ENCODE assay signal across 15 cellular contexts in genomic region chr12:21691515-21691914, GRCh38. TPM values are rescaled to one million over a fixed set of nuclear protein-coding genes. Genes with fewer than 3 reads are reported as not detected.
DNase-seq lines count a peak whose midpoint lies in the region; ATAC-seq and TF ChIP-seq lines count a peak whose summit lies in the region.
"Had no signal": no experiment of that assay in that cellular context is flagged by ENCODE, and none has a peak within 500 bp of the region (broad histone marks: within the 10 kb centered on the region; RNA-seq: fewer than 3 reads in every experiment).

No MANE protein-coding gene starts in this region.

- WGBS in heart left ventricle, 4 donors = 81 to 90% (median 83%) methylated on average over 1 of the region's 1 CpG

- no peak for TF ChIP-seq POLR2A in heart left ventricle (IDR thresholded peaks at IDR 0.05)
- no peak for TF ChIP-seq POLR2A in Peyer's patch (IDR thresholded peaks at IDR 0.05)

- no peak for DNase-seq in activated CD4-positive, CD25-positive, alpha-beta regulatory T cell treated with anti-CD3 and anti-CD28 coated beads, Interleukin-2, amount 50 U/mL, for 72 hours
- no peak for DNase-seq in activated naive CD8-positive, alpha-beta T cell treated with anti-CD3 and anti-CD28 coated beads for 36 hours
- DNase-seq in central memory CD8-positive, alpha-beta T cell (ENCODE audit: low spot score in 2 of 2) = no peak
- DNase-seq in stimulated activated CD4-positive, alpha-beta T cell treated with anti-CD3 and anti-CD28 coated beads, Interleukin-1b, Interleukin-23, amount 100 ng/mL, for 48 hours = no peak
- DNase-seq in heart left ventricle (no peak), Peyer's patch (no peak)
- DNase-seq: COR-L47, DND-41, GDM1, GOT3, H9 had no signal

- H3K9me3 Mint-ChIP-seq in activated naive CD8-positive, alpha-beta T cell (ENCODE audit: low read depth) = peaks cover 11% of the 10 kb centered on the region
- peaks cover 13% of the 10 kb centered on the region for H3K9me3 Mint-ChIP-seq in activated naive CD8-positive, alpha-beta T cell treated with anti-CD3 and anti-CD28 coated beads for 36 hours
- H3K9me3 Mint-ChIP-seq in central memory CD8-positive, alpha-beta T cell = peaks cover 8% of the 10 kb centered on the region

- peak; percentile 32 to 55 for ATAC-seq in activated CD4-positive, CD25-positive, alpha-beta regulatory T cell treated with anti-CD3 and anti-CD28 coated beads, Interleukin-2, amount 50 U/mL, for 24 hours
- no peak for ATAC-seq in central memory CD8-positive, alpha-beta T cell (replicated peaks; ENCODE audit: extremely low read depth, poor library complexity, severe bottlenecking)
- ATAC-seq in heart left ventricle = no peak

- TF ChIP-seq CTCF in heart left ventricle (IDR thresholded peaks at IDR 0.05) (no peak), Peyer's patch (IDR thresholded peaks at IDR 0.05) (no peak)

- H3K27ac Mint-ChIP-seq in activated naive CD8-positive, alpha-beta T cell = peak overlapping the region; percentile 36
- H3K27ac Mint-ChIP-seq in activated naive CD8-positive, alpha-beta T cell treated with anti-CD3 and anti-CD28 coated beads for 36 hours = no peak overlapping the region
- peak overlapping the region; percentile 42 for H3K27ac Mint-ChIP-seq in central memory CD8-positive, alpha-beta T cell (ENCODE audit: low read depth)
- H3K27ac Mint-ChIP-seq: H9 had no signal

- intact Hi-C loops in heart left ventricle (cut with DNase I) = loop anchor here in 1 of 10 donors (10.0 kb wide), 1 partner anchor 763 kb away; no protein-coding TSS in a partner anchor

- H3K4me3 ChIP-seq in heart left ventricle = no peak overlapping the region
- no peak overlapping the region for H3K4me3 ChIP-seq in Peyer's patch

- H3K4me3 Mint-ChIP-seq in activated naive CD8-positive, alpha-beta T cell = no peak overlapping the region
- no peak overlapping the region for H3K4me3 Mint-ChIP-seq in activated naive CD8-positive, alpha-beta T cell treated with anti-CD3 and anti-CD28 coated beads for 36 hours
- no peak overlapping the region for H3K4me3 Mint-ChIP-seq in central memory CD8-positive, alpha-beta T cell
- H3K4me3 Mint-ChIP-seq: CD14-positive monocyte, H9 had no signal

- H3K4me1 Mint-ChIP-seq in activated naive CD8-positive, alpha-beta T cell (ENCODE audit: low read depth) = peaks cover 27% of the 10 kb centered on the region
- peaks cover 10% of the 10 kb centered on the region for H3K4me1 Mint-ChIP-seq in activated naive CD8-positive, alpha-beta T cell treated with anti-CD3 and anti-CD28 coated beads for 36 hours
- peaks cover 24% of the 10 kb centered on the region for H3K4me1 Mint-ChIP-seq in central memory CD8-positive, alpha-beta T cell

- no peak overlapping the region for H3K27ac ChIP-seq in heart left ventricle
- no peak overlapping the region for H3K27ac ChIP-seq in Peyer's patch
- H3K27ac ChIP-seq: 22Rv1 had no signal

- H3K9me3 ChIP-seq in heart left ventricle (peaks cover 0 to 27% (median 7%) of the 10 kb centered on the region in 12 donors), Peyer's patch (peaks cover 0 to 6% (median 0%) of the 10 kb centered on the region in 4 donors)

- no peaks in the 10 kb centered on the region for H3K27me3 ChIP-seq in heart left ventricle
- no peaks in the 10 kb centered on the region for H3K27me3 ChIP-seq in Peyer's patch

- H3K36me3 Mint-ChIP-seq in activated naive CD8-positive, alpha-beta T cell = peaks cover 7% of the 10 kb centered on the region
- peaks cover 11% of the 10 kb centered on the region for H3K36me3 Mint-ChIP-seq in activated naive CD8-positive, alpha-beta T cell treated with anti-CD3 and anti-CD28 coated beads for 36 hours
- H3K36me3 Mint-ChIP-seq in central memory CD8-positive, alpha-beta T cell (ENCODE audit: insufficient read depth) = peaks cover 1% of the 10 kb centered on the region
- H3K36me3 Mint-ChIP-seq: CD14-positive monocyte had no signal

- H3K4me1 ChIP-seq in heart left ventricle (no peaks in the 10 kb centered on the region), Peyer's patch (no peaks in the 10 kb centered on the region)

- H3K27me3 Mint-ChIP-seq in activated naive CD8-positive, alpha-beta T cell = no peaks in the 10 kb centered on the region
- H3K27me3 Mint-ChIP-seq in activated naive CD8-positive, alpha-beta T cell treated with anti-CD3 and anti-CD28 coated beads for 36 hours = no peaks in the 10 kb centered on the region
- H3K27me3 Mint-ChIP-seq in central memory CD8-positive, alpha-beta T cell = no peaks in the 10 kb centered on the region

- H3K36me3 ChIP-seq in heart left ventricle = no peaks in the 10 kb centered on the region
- no peaks in the 10 kb centered on the region for H3K36me3 ChIP-seq in Peyer's patch

RNA-seq across cellular contexts. Expression of gene LDHB, which starts 33.9 kb away (rescaled TPM):
- 1,000 to 10,000 TPM; 1,947 to 1,996 TPM for total RNA-seq in activated naive CD8-positive, alpha-beta T cell treated with anti-CD3 and anti-CD28 coated beads for 36 hours
- total RNA-seq in heart left ventricle (1,000 to 10,000 TPM; 1,099 to 3,071 (median 2,267) TPM), Peyer's patch (100 to 1,000 TPM in 1 of 4 donors, 10 to 100 TPM in 3; 15.6 to 178 (median 25.1) TPM)
- polyA plus RNA-seq in heart left ventricle = 1,000 to 10,000 TPM; 1,100 to 2,070 TPM

Comparison
In these comparisons a context has a peak if more than half of its experiments do, and no peak if none do; other contexts are left out.
1. ATAC-seq: peak in activated CD4-positive, CD25-positive, alpha-beta regulatory T cell treated with anti-CD3 and anti-CD28 coated beads, Interleukin-2, amount 50 U/mL, for 24 hours (2 of 2); none in central memory CD8-positive, alpha-beta T cell (single experiment) and heart left ventricle (0 of 4).
2. RNA of gene LDHB, which starts 33.9 kb away (total RNA-seq): 1,099 to 3,071 TPM in heart left ventricle and 1,947 to 1,996 TPM in activated naive CD8-positive, alpha-beta T cell treated with anti-CD3 and anti-CD28 coated beads for 36 hours; 15.6 to 178 TPM in Peyer's patch; every median in the first group is over 4 times any median in the second.